18 cellular contexts compared by ENCODE assay signal in the genomic region with DNA sequence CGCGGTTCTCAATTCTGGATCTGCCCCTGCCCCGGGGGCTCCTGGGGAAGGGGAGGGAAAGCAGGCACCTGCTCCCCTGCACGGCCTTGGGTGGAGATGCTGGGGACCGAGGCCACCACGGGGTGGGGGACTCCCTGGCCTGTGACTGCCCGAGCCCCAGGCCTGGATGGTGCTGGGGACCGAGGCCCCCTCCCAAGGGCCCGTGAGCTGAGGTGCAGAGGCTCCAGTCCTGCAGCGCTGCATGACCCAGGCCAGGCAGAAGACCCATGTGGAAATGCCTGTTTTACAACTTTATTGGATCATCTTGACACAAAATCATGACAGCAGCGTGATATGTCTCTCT.
"Had no signal": no experiment of that assay in that cellular context is flagged by ENCODE, and none has a peak within 500 bp of the region (broad histone marks: within the 10 kb centered on the region; RNA-seq: fewer than 3 reads in every experiment).

No MANE protein-coding gene starts in this region.

- H3K4me3 ChIP-seq: MG63 had no signal

- DNase-seq: Karpas-422, KG1, MG63, NCI-H1092, NCI-H1105 treated with DMSO at 0.1 percent for 48 hours, NCI-H1417 treated with DMSO at 0.1 percent for 48 hours, NCI-H146, NCI-H1694 treated with DMSO at 0.1 percent for 48 hours, NCI-H1930, NCI-H2081, NCI-H2107, NCI-H2227 treated with DMSO at 0.1 percent for 48 hours, NCI-H524, NCI-H526 treated with DMSO at 0.1 percent for 48 hours, NCI-H748 treated with DMSO at 0.1 percent for 48 hours, RPMI8226, SHP77, SK-N-SH had no signal

- H3K27me3 ChIP-seq: MG63 had no signal

- H3K9me2 ChIP-seq: SK-N-SH had no signal

- H3K9me3 ChIP-seq: MG63, SK-N-SH had no signal

- H3K4me2 ChIP-seq: SK-N-SH had no signal
